18 cellular contexts compared by ENCODE assay signal in genomic region chr10:110793887-110794286, GRCh38.
DNase-seq lines count a peak whose midpoint lies in the region; ATAC-seq and TF ChIP-seq lines count a peak whose summit lies in the region.
"Had no signal": no experiment of that assay in that cellular context is flagged by ENCODE, and none has a peak within 500 bp of the region (broad histone marks: within the 10 kb centered on the region; RNA-seq: fewer than 3 reads in every experiment).

No MANE protein-coding gene starts in this region.

- no peaks in the 10 kb centered on the region for H3K36me3 ChIP-seq in OCI-LY1 (ENCODE audit: insufficient read depth, low read length)

- H3K27ac ChIP-seq in OCI-LY1 (ENCODE audit: low read depth, low read length, poor library complexity, severe bottlenecking), result peak overlapping the region; percentile 86
- H3K27ac ChIP-seq: epithelial cell of prostate, psoas muscle, testis had no signal

- peak overlapping the region; percentile 71 for H3K4me3 Mint-ChIP-seq in glutamatergic neuron (ENCODE audit: unreplicated experiment)
- no peak overlapping the region for H3K4me3 Mint-ChIP-seq in osteocyte (ENCODE audit: unreplicated experiment)
- H3K4me3 Mint-ChIP-seq: T-helper 2 cell treated with Interferon-gamma antibody and Interleukin-4, amounts not matched to agents 5 μg/mL and 100 μg/mL, for 36 hours had no signal

- H3K79me2 ChIP-seq in OCI-LY1 (ENCODE audit: insufficient read depth, low read length), result no peaks in the 10 kb centered on the region

- ATAC-seq in GM19463 (IDR thresholded peaks at IDR 0.05; ENCODE audit: unreplicated experiment), result no peak
- no peak for ATAC-seq in stimulated activated naive CD8-positive, alpha-beta T cell treated with anti-CD3 and anti-CD28 coated beads, Interleukin-15, Interleukin-2, amounts not matched to agents 100 U/mL and 50 U/mL, for 24 hours
- ATAC-seq: activated naive CD4-positive, alpha-beta T cell treated with anti-CD3 and anti-CD28 coated beads, Interleukin-2, amount 50 U/mL, for 72 hours had no signal

- peaks cover 9% of the 10 kb centered on the region for H3K9me3 Mint-ChIP-seq in glutamatergic neuron (ENCODE audit: unreplicated experiment)
- no peaks in the 10 kb centered on the region for H3K9me3 Mint-ChIP-seq in osteocyte (ENCODE audit: unreplicated experiment)
- H3K9me3 Mint-ChIP-seq: activated naive CD4-positive, alpha-beta T cell treated with anti-CD3 and anti-CD28 coated beads, Interleukin-2, amount 50 U/mL, for 72 hours; T-helper 2 cell treated with Interferon-gamma antibody and Interleukin-4, amounts not matched to agents 5 μg/mL and 100 μg/mL, for 36 hours had no signal

- H3K27me3 ChIP-seq in OCI-LY1 (ENCODE audit: insufficient read depth, low read length), result no peaks in the 10 kb centered on the region
- H3K27me3 ChIP-seq: testis had no signal

- DNase-seq in DMS79 (lab: John Stamatoyannopoulos, UW), result peak; percentile 68
- no peak for DNase-seq in glutamatergic neuron
- DNase-seq in osteocyte (ENCODE audit: extremely low spot score, unreplicated experiment), result no peak
- no peak for DNase-seq in stimulated activated naive CD8-positive, alpha-beta T cell treated with anti-CD3 and anti-CD28 coated beads, Interleukin-15, Interleukin-2, amounts not matched to agents 100 U/mL and 50 U/mL, for 24 hours
- no peak for DNase-seq in NCI-H82 treated with DMSO at 0.1 percent for 48 hours (lab: John Stamatoyannopoulos, UW; ENCODE audit: unreplicated experiment)
- no peak for DNase-seq in CD1c-positive myeloid dendritic cell (ENCODE audit: extremely low spot score)
- DNase-seq: activated T-cell treated with anti-CD3 and anti-CD28 coated beads for 4 hours; Caco-2; kidney; NK-92 treated with Interleukin-12 subunit alpha and Interleukin-12 subunit beta, amount 100 ng/mL, for 24 hours; psoas muscle; SHP77 treated with DMSO at 0.1 percent for 48 hours; testis had no signal

- H3K27ac Mint-ChIP-seq in glutamatergic neuron (ENCODE audit: unreplicated experiment), result peak overlapping the region; percentile 97
- H3K27ac Mint-ChIP-seq in osteocyte (ENCODE audit: unreplicated experiment), result peak overlapping the region; percentile 29
- H3K27ac Mint-ChIP-seq: activated naive CD4-positive, alpha-beta T cell treated with anti-CD3 and anti-CD28 coated beads, Interleukin-2, amount 50 U/mL, for 72 hours; T-helper 2 cell treated with Interferon-gamma antibody and Interleukin-4, amounts not matched to agents 5 μg/mL and 100 μg/mL, for 36 hours had no signal

- H4K20me1 ChIP-seq in OCI-LY1 (ENCODE audit: insufficient read depth, low read length), result no peaks in the 10 kb centered on the region

- H3F3A ChIP-seq in OCI-LY1 (ENCODE audit: insufficient read depth, low read length), result no peaks in the 10 kb centered on the region; the same call in 1 of the 2 replicates

- no peak overlapping the region for H3K4me3 ChIP-seq in OCI-LY1 (ENCODE audit: low read depth, low read length, poor library complexity, severe bottlenecking)
- H3K4me3 ChIP-seq: psoas muscle, testis had no signal

- H3K36me3 Mint-ChIP-seq in glutamatergic neuron (ENCODE audit: unreplicated experiment), result no peaks in the 10 kb centered on the region
- H3K36me3 Mint-ChIP-seq in osteocyte (ENCODE audit: unreplicated experiment), result no peaks in the 10 kb centered on the region
- H3K36me3 Mint-ChIP-seq: activated naive CD4-positive, alpha-beta T cell treated with anti-CD3 and anti-CD28 coated beads, Interleukin-2, amount 50 U/mL, for 72 hours had no signal

- H3K9me2 ChIP-seq in OCI-LY1 (ENCODE audit: low read depth, low read length), result no peaks in the 10 kb centered on the region

- no peak overlapping the region for H2AFZ ChIP-seq in OCI-LY1 (ENCODE audit: low read length)

- H3K27me3 Mint-ChIP-seq in glutamatergic neuron (ENCODE audit: unreplicated experiment) (peaks cover 2% of the 10 kb centered on the region), osteocyte (ENCODE audit: unreplicated experiment) (no peaks in the 10 kb centered on the region)

- H3K4me1 Mint-ChIP-seq in glutamatergic neuron (ENCODE audit: low read depth, unreplicated experiment) (peaks cover 79% of the 10 kb centered on the region), osteocyte (ENCODE audit: unreplicated experiment) (peaks cover 27% of the 10 kb centered on the region)

- H3K4me1 ChIP-seq in OCI-LY1 (ENCODE audit: insufficient read depth, low read length, severe bottlenecking), result peaks cover 67% of the 10 kb centered on the region
- H3K4me1 ChIP-seq: psoas muscle had no signal

- no peak for TF ChIP-seq CTCF in OCI-LY1 (IDR thresholded peaks at IDR 0.05; ENCODE audit: low read length)
- TF ChIP-seq CTCF in glutamatergic neuron (IDR thresholded peaks at IDR 0.05; ENCODE audit: partially characterized antibody, unreplicated experiment), result no peak
- TF ChIP-seq CTCF in osteocyte (IDR thresholded peaks at IDR 0.05), result no peak

- peak overlapping the region; percentile 25; the same call in 1 of the 2 replicates for H3K4me2 ChIP-seq in OCI-LY1 (ENCODE audit: low read length)

- no peaks in the 10 kb centered on the region for H3K9me3 ChIP-seq in OCI-LY1 (ENCODE audit: low read length)
- H3K9me3 ChIP-seq: Caco-2, psoas muscle, testis had no signal

- H3K9ac ChIP-seq in OCI-LY1 (ENCODE audit: low read length), result peak overlapping the region; percentile 40; the same call in 1 of the 2 replicates
